In genomic region chr3:111650378-111651275, GRCh38 we compare ENCODE assay signal across 2 cellular contexts.
TF ChIP-seq lines count a peak whose summit lies in the region.

No MANE protein-coding gene starts in this region.

TF ChIP-seq in GM12878, 131 proteins besides CTCF, POLR2A, EP300 and RAD21:
- TF ChIP-seq, protein P1, sequence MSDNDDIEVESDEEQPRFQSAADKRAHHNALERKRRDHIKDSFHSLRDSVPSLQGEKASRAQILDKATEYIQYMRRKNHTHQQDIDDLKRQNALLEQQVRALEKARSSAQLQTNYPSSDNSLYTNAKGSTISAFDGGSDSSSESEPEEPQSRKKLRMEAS (IDR thresholded peaks at IDR 0.05; ENCODE audit: low read depth, low read length) = no peak
- no peak for TF ChIP-seq PAX5 (IDR thresholded peaks at IDR 0.05; ENCODE audit: borderline replicate concordance, low read depth, low read length)
- no peak for TF ChIP-seq NRF1 (conservative IDR thresholded peaks at IDR 0.05; ENCODE audit: low read depth, low read length)
- no peak for TF ChIP-seq SIN3A (IDR thresholded peaks at IDR 0.05; ENCODE audit: low read depth, low read length)
- TF ChIP-seq RELA (IDR thresholded peaks at IDR 0.05; ENCODE audit: borderline replicate concordance, partially characterized antibody) = no peak
- TF ChIP-seq, protein P2, sequence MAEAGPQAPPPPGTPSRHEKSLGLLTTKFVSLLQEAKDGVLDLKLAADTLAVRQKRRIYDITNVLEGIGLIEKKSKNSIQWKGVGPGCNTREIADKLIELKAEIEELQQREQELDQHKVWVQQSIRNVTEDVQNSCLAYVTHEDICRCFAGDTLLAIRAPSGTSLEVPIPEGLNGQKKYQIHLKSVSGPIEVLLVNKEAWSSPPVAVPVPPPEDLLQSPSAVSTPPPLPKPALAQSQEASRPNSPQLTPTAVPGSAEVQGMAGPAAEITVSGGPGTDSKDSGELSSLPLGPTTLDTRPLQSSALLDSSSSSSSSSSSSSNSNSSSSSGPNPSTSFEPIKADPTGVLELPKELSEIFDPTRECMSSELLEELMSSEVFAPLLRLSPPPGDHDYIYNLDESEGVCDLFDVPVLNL (IDR thresholded peaks at IDR 0.05; ENCODE audit: low read depth, low read length) = no peak
- TF ChIP-seq SIX5 (IDR thresholded peaks at IDR 0.05; ENCODE audit: low read depth, low read length, severe bottlenecking) = no peak
- no peak for TF ChIP-seq JUNB (IDR thresholded peaks at IDR 0.05)
- TF ChIP-seq USF2 (IDR thresholded peaks at IDR 0.05; ENCODE audit: borderline replicate concordance, low read depth, low read length) = no peak
- TF ChIP-seq GABPA (IDR thresholded peaks at IDR 0.05; ENCODE audit: low read depth) = no peak
TF ChIP-seq in GM12878: peak in this region for 0.

TF ChIP-seq in liver, 16 proteins besides CTCF, POLR2A, EP300 and RAD21 (continued from another document):
- TF ChIP-seq JUND (IDR thresholded peaks at IDR 0.05) = no peak
